1 cellular context compared by ENCODE assay signal in the genomic region with DNA sequence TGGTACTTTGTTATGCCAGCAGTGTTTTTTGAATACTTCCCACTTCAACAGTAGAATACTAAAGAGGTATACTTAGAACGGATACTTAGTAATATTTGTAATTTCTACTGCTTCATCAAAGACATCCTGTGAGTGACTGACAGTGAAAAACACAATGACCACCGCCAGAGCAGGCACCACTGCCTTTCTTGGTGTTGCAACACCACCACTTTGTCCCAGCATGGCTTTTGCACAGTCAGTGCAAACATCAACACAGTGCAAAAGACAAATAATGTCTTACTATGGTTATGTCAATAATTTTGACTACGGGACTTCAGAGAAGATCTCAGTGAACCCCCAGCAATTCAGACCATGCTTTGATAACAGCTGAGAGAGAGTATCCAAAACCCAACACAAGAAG.
TF ChIP-seq lines count a peak whose summit lies in the region.

No MANE protein-coding gene starts in this region.

TF ChIP-seq in HepG2, 621 proteins besides CTCF, POLR2A, EP300 and RAD21 (continued from another document and continues in another):
- TF ChIP-seq, protein P1, sequence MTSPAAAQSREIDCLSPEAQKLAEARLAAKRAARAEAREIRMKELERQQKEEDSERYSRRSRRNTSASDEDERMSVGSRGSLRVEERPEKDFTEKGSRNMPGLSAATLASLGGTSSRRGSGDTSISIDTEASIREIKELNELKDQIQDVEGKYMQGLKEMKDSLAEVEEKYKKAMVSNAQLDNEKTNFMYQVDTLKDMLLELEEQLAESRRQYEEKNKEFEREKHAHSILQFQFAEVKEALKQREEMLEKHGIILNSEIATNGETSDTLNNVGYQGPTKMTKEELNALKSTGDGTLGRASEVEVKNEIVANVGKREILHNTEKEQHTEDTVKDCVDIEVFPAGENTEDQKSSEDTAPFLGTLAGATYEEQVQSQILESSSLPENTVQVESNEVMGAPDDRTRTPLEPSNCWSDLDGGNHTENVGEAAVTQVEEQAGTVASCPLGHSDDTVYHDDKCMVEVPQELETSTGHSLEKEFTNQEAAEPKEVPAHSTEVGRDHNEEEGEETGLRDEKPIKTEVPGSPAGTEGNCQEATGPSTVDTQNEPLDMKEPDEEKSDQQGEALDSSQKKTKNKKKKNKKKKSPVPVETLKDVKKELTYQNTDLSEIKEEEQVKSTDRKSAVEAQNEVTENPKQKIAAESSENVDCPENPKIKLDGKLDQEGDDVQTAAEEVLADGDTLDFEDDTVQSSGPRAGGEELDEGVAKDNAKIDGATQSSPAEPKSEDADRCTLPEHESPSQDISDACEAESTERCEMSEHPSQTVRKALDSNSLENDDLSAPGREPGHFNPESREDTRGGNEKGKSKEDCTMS (CRISPR knock-in tag; conservative IDR thresholded peaks at IDR 0.05), result no peak
- TF ChIP-seq ZNF576 (CRISPR knock-in tag; IDR thresholded peaks at IDR 0.05), result no peak
- no peak for TF ChIP-seq HIVEP1 (CRISPR knock-in tag; IDR thresholded peaks at IDR 0.05)
- TF ChIP-seq, protein P2, sequence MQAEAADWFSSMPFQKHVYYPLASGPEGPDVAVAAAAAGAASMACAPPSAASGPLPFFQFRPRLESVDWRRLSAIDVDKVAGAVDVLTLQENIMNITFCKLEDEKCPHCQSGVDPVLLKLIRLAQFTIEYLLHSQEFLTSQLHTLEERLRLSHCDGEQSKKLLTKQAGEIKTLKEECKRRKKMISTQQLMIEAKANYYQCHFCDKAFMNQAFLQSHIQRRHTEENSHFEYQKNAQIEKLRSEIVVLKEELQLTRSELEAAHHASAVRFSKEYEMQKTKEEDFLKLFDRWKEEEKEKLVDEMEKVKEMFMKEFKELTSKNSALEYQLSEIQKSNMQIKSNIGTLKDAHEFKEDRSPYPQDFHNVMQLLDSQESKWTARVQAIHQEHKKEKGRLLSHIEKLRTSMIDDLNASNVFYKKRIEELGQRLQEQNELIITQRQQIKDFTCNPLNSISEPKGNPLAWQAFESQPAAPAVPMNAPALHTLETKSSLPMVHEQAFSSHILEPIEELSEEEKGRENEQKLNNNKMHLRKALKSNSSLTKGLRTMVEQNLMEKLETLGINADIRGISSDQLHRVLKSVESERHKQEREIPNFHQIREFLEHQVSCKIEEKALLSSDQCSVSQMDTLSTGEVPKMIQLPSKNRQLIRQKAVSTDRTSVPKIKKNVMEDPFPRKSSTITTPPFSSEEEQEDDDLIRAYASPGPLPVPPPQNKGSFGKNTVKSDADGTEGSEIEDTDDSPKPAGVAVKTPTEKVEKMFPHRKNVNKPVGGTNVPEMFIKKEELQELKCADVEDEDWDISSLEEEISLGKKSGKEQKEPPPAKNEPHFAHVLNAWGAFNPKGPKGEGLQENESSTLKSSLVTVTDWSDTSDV (CRISPR knock-in tag; IDR thresholded peaks at IDR 0.05), result no peak
- no peak for TF ChIP-seq NPAS2 (CRISPR knock-in tag; IDR thresholded peaks at IDR 0.05; ENCODE audit: borderline replicate concordance)
- no peak for TF ChIP-seq NFRKB (IDR thresholded peaks at IDR 0.05)
- peak; percentile 93 for TF ChIP-seq THRA (CRISPR knock-in tag; IDR thresholded peaks at IDR 0.05; ENCODE audit: borderline replicate concordance)
- TF ChIP-seq NFKB2 (CRISPR knock-in tag; IDR thresholded peaks at IDR 0.05; ENCODE audit: borderline replicate concordance), result no peak
- no peak for TF ChIP-seq ZNF20 (CRISPR knock-in tag; IDR thresholded peaks at IDR 0.05)
- no peak for TF ChIP-seq FLYWCH1 (CRISPR knock-in tag; IDR thresholded peaks at IDR 0.05)
- no peak for TF ChIP-seq CREB1 (IDR thresholded peaks at IDR 0.05)
- 0 out of 2 replicates have a peak, but pooled peaks have one; percentile 31 for TF ChIP-seq CREB1 (CRISPR knock-in tag; IDR thresholded peaks at IDR 0.05)
- TF ChIP-seq, protein P3, sequence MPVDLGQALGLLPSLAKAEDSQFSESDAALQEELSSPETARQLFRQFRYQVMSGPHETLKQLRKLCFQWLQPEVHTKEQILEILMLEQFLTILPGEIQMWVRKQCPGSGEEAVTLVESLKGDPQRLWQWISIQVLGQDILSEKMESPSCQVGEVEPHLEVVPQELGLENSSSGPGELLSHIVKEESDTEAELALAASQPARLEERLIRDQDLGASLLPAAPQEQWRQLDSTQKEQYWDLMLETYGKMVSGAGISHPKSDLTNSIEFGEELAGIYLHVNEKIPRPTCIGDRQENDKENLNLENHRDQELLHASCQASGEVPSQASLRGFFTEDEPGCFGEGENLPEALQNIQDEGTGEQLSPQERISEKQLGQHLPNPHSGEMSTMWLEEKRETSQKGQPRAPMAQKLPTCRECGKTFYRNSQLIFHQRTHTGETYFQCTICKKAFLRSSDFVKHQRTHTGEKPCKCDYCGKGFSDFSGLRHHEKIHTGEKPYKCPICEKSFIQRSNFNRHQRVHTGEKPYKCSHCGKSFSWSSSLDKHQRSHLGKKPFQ (CRISPR knock-in tag; IDR thresholded peaks at IDR 0.05; ENCODE audit: insufficient replicate concordance), result no peak
- no peak for TF ChIP-seq IKZF1 (IDR thresholded peaks at IDR 0.05)
- TF ChIP-seq, protein P4, sequence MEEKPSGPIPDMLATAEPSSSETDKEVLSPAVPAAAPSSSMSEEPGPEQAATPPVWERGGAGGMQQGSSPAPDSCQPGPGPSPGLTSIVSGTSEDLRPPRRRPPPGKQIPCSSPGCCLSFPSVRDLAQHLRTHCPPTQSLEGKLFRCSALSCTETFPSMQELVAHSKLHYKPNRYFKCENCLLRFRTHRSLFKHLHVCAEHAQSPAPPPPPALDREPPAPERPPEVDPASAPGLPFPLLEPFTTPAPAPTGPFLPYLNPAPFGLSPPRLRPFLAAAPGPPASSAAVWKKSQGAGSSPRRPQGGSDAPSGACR (CRISPR knock-in tag; IDR thresholded peaks at IDR 0.05), result no peak
- TF ChIP-seq, protein P5, sequence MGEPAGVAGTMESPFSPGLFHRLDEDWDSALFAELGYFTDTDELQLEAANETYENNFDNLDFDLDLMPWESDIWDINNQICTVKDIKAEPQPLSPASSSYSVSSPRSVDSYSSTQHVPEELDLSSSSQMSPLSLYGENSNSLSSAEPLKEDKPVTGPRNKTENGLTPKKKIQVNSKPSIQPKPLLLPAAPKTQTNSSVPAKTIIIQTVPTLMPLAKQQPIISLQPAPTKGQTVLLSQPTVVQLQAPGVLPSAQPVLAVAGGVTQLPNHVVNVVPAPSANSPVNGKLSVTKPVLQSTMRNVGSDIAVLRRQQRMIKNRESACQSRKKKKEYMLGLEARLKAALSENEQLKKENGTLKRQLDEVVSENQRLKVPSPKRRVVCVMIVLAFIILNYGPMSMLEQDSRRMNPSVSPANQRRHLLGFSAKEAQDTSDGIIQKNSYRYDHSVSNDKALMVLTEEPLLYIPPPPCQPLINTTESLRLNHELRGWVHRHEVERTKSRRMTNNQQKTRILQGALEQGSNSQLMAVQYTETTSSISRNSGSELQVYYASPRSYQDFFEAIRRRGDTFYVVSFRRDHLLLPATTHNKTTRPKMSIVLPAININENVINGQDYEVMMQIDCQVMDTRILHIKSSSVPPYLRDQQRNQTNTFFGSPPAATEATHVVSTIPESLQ (CRISPR knock-in tag; conservative IDR thresholded peaks at IDR 0.05), result no peak
- TF ChIP-seq SALL1 (CRISPR knock-in tag; IDR thresholded peaks at IDR 0.05), result peak; percentile 99
- no peak for TF ChIP-seq HCFC1 (IDR thresholded peaks at IDR 0.05; ENCODE audit: low read depth, low read length)
- peak; percentile 73 for TF ChIP-seq ZGPAT (CRISPR knock-in tag; IDR thresholded peaks at IDR 0.05)
- TF ChIP-seq GABPA (IDR thresholded peaks at IDR 0.05; ENCODE audit: low read depth, low read length), result no peak
- no peak for TF ChIP-seq GABPA (CRISPR knock-in tag; IDR thresholded peaks at IDR 0.05; ENCODE audit: low read depth)
- TF ChIP-seq ATF1 (CRISPR knock-in tag; IDR thresholded peaks at IDR 0.05), result no peak
- TF ChIP-seq ZNF83 (CRISPR knock-in tag; IDR thresholded peaks at IDR 0.05; ENCODE audit: borderline replicate concordance), result no peak
- TF ChIP-seq SRSF4 (IDR thresholded peaks at IDR 0.05; ENCODE audit: low read depth, low read length, poor library complexity, severe bottlenecking), result no peak
- peak; percentile 96 for TF ChIP-seq SOX5 (CRISPR knock-in tag; IDR thresholded peaks at IDR 0.05; ENCODE audit: borderline replicate concordance)
- no peak for TF ChIP-seq ZNF883 (CRISPR knock-in tag; IDR thresholded peaks at IDR 0.05; ENCODE audit: not compliant biosample characterization)
- peak; percentile 59 for TF ChIP-seq CREM (IDR thresholded peaks at IDR 0.05)
- no peak for TF ChIP-seq CREM (CRISPR knock-in tag; IDR thresholded peaks at IDR 0.05)
- TF ChIP-seq ZNF609 (CRISPR knock-in tag; IDR thresholded peaks at IDR 0.05; ENCODE audit: borderline replicate concordance), result peak; percentile 78
- TF ChIP-seq TARDBP (CRISPR knock-in tag; IDR thresholded peaks at IDR 0.05), result peak; percentile 82; the same call in 1 of the 2 replicates
- no peak for TF ChIP-seq PITX1 (CRISPR knock-in tag; IDR thresholded peaks at IDR 0.05)
- TF ChIP-seq, protein P6, sequence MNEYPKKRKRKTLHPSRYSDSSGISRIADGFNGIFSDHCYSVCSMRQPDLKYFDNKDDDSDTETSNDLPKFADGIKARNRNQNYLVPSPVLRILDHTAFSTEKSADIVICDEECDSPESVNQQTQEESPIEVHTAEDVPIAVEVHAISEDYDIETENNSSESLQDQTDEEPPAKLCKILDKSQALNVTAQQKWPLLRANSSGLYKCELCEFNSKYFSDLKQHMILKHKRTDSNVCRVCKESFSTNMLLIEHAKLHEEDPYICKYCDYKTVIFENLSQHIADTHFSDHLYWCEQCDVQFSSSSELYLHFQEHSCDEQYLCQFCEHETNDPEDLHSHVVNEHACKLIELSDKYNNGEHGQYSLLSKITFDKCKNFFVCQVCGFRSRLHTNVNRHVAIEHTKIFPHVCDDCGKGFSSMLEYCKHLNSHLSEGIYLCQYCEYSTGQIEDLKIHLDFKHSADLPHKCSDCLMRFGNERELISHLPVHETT (CRISPR knock-in tag; conservative IDR thresholded peaks at IDR 0.05), result no peak
